Comparison of ENCODE assay signal across 4 cellular contexts in the genomic region with DNA sequence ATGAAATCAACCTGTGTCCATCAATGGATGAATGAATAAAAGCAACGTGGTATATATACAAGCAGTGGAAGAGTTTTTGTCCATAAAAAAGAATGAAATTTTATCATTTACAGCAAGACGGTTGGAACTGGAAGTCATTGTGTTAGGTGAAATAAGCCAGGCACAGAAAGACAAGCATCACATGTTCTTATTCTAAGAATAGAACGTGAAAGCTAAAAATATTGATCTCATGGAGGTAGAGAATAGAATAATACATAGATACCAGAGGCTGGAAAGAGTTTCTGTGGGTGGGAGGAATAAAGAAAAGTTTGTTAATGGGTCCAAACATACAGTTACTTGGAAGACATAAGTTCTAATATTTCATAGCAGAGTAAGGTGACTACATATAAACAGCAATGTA. TPM values are rescaled to one million over a fixed set of nuclear protein-coding genes. Genes with fewer than 3 reads are reported as not detected.
"Had no signal": no experiment of that assay in that cellular context is flagged by ENCODE, and none has a peak within 500 bp of the region (broad histone marks: within the 10 kb centered on the region; RNA-seq: fewer than 3 reads in every experiment).

No MANE protein-coding gene starts in this region.

RNA-seq across cellular contexts. Expression of gene AMY1B, which starts 14.4 kb away (rescaled TPM):
- total RNA-seq: LHCN-M2, M059J, MCF 10A, NCI-H460 had no signal

RNA-seq across cellular contexts. Expression of gene AMY1C, which starts 39.3 kb away (rescaled TPM):
- total RNA-seq: LHCN-M2, M059J, MCF 10A, NCI-H460 had no signal

RNA-seq across cellular contexts. Expression of gene AMY1A, which starts 54.8 kb away (rescaled TPM):
- total RNA-seq: LHCN-M2, M059J, MCF 10A, NCI-H460 had no signal
